24 cellular contexts compared by ENCODE assay signal in genomic region chr11:117927926-117928325, GRCh38. TPM values are rescaled to one million over a fixed set of nuclear protein-coding genes. Genes with fewer than 3 reads are reported as not detected.
DNase-seq lines count a peak whose midpoint lies in the region; ATAC-seq lines count a peak whose summit lies in the region.
"Had no signal": no experiment of that assay in that cellular context is flagged by ENCODE, and none has a peak within 500 bp of the region (broad histone marks: within the 10 kb centered on the region; RNA-seq: fewer than 3 reads in every experiment).

No MANE protein-coding gene starts in this region.

- no peak overlapping the region for H3K4me3 Mint-ChIP-seq in activated naive CD8-positive, alpha-beta T cell treated with anti-CD3 and anti-CD28 coated beads, Interleukin-2, amount 50 U/mL, for 24 hours

- peaks cover 49 to 65% (median 54%) of the 10 kb centered on the region in 10 experiments for H3K4me1 ChIP-seq in BLaER1 treated with 17β-estradiol and CSF1 and Interleukin-3, amounts not matched to agents 10 nM and 100 nM
- H3K4me1 ChIP-seq: SJSA1 had no signal

- H3K9ac ChIP-seq in BLaER1 treated with 17β-estradiol and CSF1 and Interleukin-3, amounts not matched to agents 10 nM and 100 nM: no peak overlapping the region
- H3K9ac ChIP-seq: GM23248 had no signal

- DNase-seq in activated effector memory CD4-positive, alpha-beta T cell treated with anti-CD3 and anti-CD28 coated beads, Interleukin-2, amount 50 U/mL, for 16 hours: peak; percentile 12
- no peak for DNase-seq in activated effector memory CD4-positive, alpha-beta T cell treated with Interleukin-2 at 50 U/mL for 16 hours
- no peak for DNase-seq in activated naive CD8-positive, alpha-beta T cell treated with anti-CD3 and anti-CD28 coated beads, Interleukin-2, amount 50 U/mL, for 24 hours
- DNase-seq in mesenteric fat pad (ENCODE audit: low spot score) (peak; percentile 24), NCI-H748 (lab: John Stamatoyannopoulos, UW; ENCODE audit: unreplicated experiment) (no peak), SIG-M5 treated with dmso at 0.1 percent for 504 hours (lab: John Stamatoyannopoulos, UW; ENCODE audit: unreplicated experiment) (no peak)
- no peak for DNase-seq in activated naive CD4-positive, alpha-beta T cell treated with Interleukin-2 at 50 U/mL for 16 hours
- DNase-seq: 8988T, COR-L47, GM23248, KBM-7, NCI-H1092 treated with DMSO at 0.1 percent for 48 hours, NCI-H1436 treated with DMSO at 0.1 percent for 48 hours, NCI-H1930, NCI-H226, NCI-H510A treated with DMSO at 0.1 percent for 48 hours had no signal

- H3K4me2 ChIP-seq in BLaER1 treated with 17β-estradiol and CSF1 and Interleukin-3, amounts not matched to agents 10 nM and 100 nM: peak overlapping the region; percentile 71 to 92 (median 83)

- peak overlapping the region; percentile 52 for H3K27ac Mint-ChIP-seq in activated naive CD8-positive, alpha-beta T cell treated with anti-CD3 and anti-CD28 coated beads, Interleukin-2, amount 50 U/mL, for 24 hours

- no peaks in the 10 kb centered on the region for H3K27me3 Mint-ChIP-seq in activated naive CD8-positive, alpha-beta T cell treated with anti-CD3 and anti-CD28 coated beads, Interleukin-2, amount 50 U/mL, for 24 hours

- peaks cover 0 to 16% (median 4%) of the 10 kb centered on the region in 11 experiments; a peak in 10 of 22 replicates for H3K27me3 ChIP-seq in BLaER1 treated with 17β-estradiol and CSF1 and Interleukin-3, amounts not matched to agents 10 nM and 100 nM
- H3K27me3 ChIP-seq: SJSA1 had no signal

- H3K4me1 Mint-ChIP-seq in activated naive CD8-positive, alpha-beta T cell treated with anti-CD3 and anti-CD28 coated beads, Interleukin-2, amount 50 U/mL, for 24 hours: peaks cover 50% of the 10 kb centered on the region

- H3K27ac ChIP-seq in BLaER1 treated with 17β-estradiol and CSF1 and Interleukin-3, amounts not matched to agents 10 nM and 100 nM: no peak overlapping the region
- H3K27ac ChIP-seq: GM23248, HL-60, SJSA1 had no signal

- no peaks in the 10 kb centered on the region for H3K9me3 Mint-ChIP-seq in activated naive CD8-positive, alpha-beta T cell treated with anti-CD3 and anti-CD28 coated beads, Interleukin-2, amount 50 U/mL, for 24 hours

- H3K4me3 ChIP-seq in BLaER1 treated with 17β-estradiol and CSF1 and Interleukin-3, amounts not matched to agents 10 nM and 100 nM: no peak overlapping the region
- H3K4me3 ChIP-seq: GM23248, HAP-1, SJSA1 had no signal

- H4K20me1 ChIP-seq in BLaER1 treated with 17β-estradiol and CSF1 and Interleukin-3, amounts not matched to agents 10 nM and 100 nM: no peaks in the 10 kb centered on the region; a peak in 1 of 22 replicates

- H3K36me3 ChIP-seq in BLaER1 treated with 17β-estradiol and CSF1 and Interleukin-3, amounts not matched to agents 10 nM and 100 nM: no peaks in the 10 kb centered on the region
- H3K36me3 ChIP-seq: HAP-1, SJSA1 had no signal

- no peak for ATAC-seq in activated naive CD8-positive, alpha-beta T cell treated with anti-CD3 and anti-CD28 coated beads, Interleukin-2, amount 50 U/mL, for 24 hours
- ATAC-seq: HepG2 had no signal

- H3K36me3 Mint-ChIP-seq in activated naive CD8-positive, alpha-beta T cell treated with anti-CD3 and anti-CD28 coated beads, Interleukin-2, amount 50 U/mL, for 24 hours (ENCODE audit: low read depth): no peaks in the 10 kb centered on the region

- H3K9me3 ChIP-seq in BLaER1 treated with 17β-estradiol and CSF1 and Interleukin-3, amounts not matched to agents 10 nM and 100 nM (replicated peaks in 1 of 11): no peaks in the 10 kb centered on the region
- H3K9me3 ChIP-seq: HAP-1, SJSA1 had no signal

RNA-seq across cellular contexts. Expression of gene TMPRSS13, which starts 1.3 kb away (rescaled TPM):
- 0.39 TPM for total RNA-seq in mesenteric fat pad
- total RNA-seq: G401, GM23248, HepG2, SJSA1 had no signal

RNA-seq across cellular contexts. Expression of gene FXYD6, which starts 51.5 kb away (rescaled TPM):
- total RNA-seq in mesenteric fat pad: 21.5 TPM
- total RNA-seq: G401, GM23248, HepG2, HT-29, OCI-LY7 had no signal

RNA-seq across cellular contexts. Expression of gene IL10RA, which starts 58.3 kb away (rescaled TPM):
- total RNA-seq in mesenteric fat pad: 32.1 TPM
- total RNA-seq: G401, GM23248, HepG2, HT-29, SJSA1 had no signal

Comparison
In these comparisons a context has a peak if more than half of its experiments do, and no peak if none do; other contexts are left out.
1. DNase-seq: peak in activated effector memory CD4-positive, alpha-beta T cell treated with anti-CD3 and anti-CD28 coated beads, Interleukin-2, amount 50 U/mL, for 16 hours (single experiment) and mesenteric fat pad (single experiment); none in activated effector memory CD4-positive, alpha-beta T cell treated with Interleukin-2 at 50 U/mL for 16 hours (single experiment), activated naive CD8-positive, alpha-beta T cell treated with anti-CD3 and anti-CD28 coated beads, Interleukin-2, amount 50 U/mL, for 24 hours (single experiment), NCI-H748 (single experiment), SIG-M5 treated with dmso at 0.1 percent for 504 hours (single experiment) and activated naive CD4-positive, alpha-beta T cell treated with Interleukin-2 at 50 U/mL for 16 hours (single experiment).